In genomic region chr12:89352492-89353187, GRCh38 we compare ENCODE assay signal across 8 cellular contexts. TPM values are rescaled to one million over a fixed set of nuclear protein-coding genes. Genes with fewer than 3 reads are reported as not detected.
DNase-seq lines count a peak whose midpoint lies in the region; ATAC-seq and TF ChIP-seq lines count a peak whose summit lies in the region.

Gene DUSP6, minus strand, starts transcription at chr12:89352501. Its CDS starts 462 bp downstream, at chr12:89352039.

- H3K27me3 ChIP-seq in colonic mucosa (no peaks in the 10 kb centered on the region), kidney epithelial cell (ENCODE audit: control insufficient read depth, insufficient read depth, low read length) (no peaks in the 10 kb centered on the region)

- POLR2A ChIA-PET in activated CD4-positive, alpha-beta T cell treated with anti-CD3 and anti-CD28 coated beads, Interleukin-2, amount 10 ng/mL, durations not matched to agents 7 days and 5 days (lab: Charles Lee), result interaction anchor here (0.5 to 1.9 kb wide), 11 partner anchors 34 to 184 kb away, joined by 3 to 10 read pairs (median 3); no protein-coding TSS in a partner anchor

- H3K4me1 Mint-ChIP-seq in activated CD4-positive, alpha-beta T cell treated with anti-CD3 and anti-CD28 coated beads, Interleukin-2, amount 10 ng/mL, durations not matched to agents 7 days and 5 days, result peaks cover 58% of the 10 kb centered on the region

- H3K36me3 ChIP-seq in colonic mucosa, result no peaks in the 10 kb centered on the region
- peaks cover 3% of the 10 kb centered on the region for H3K36me3 ChIP-seq in kidney epithelial cell (ENCODE audit: control insufficient read depth, insufficient read depth, low read length)

- TF ChIP-seq CTCF in colonic mucosa (IDR thresholded peaks at IDR 0.05) (no peak), kidney epithelial cell (IDR thresholded peaks at IDR 0.05; ENCODE audit: insufficient read depth, low read length, poor library complexity, severe bottlenecking) (no peak)

- H3K9ac ChIP-seq in colonic mucosa (ENCODE audit: low read depth in 2 of 2, low read length in 2 of 2), result peak within 1 kb of the TSS; percentile 90 to 94

- peak within 1 kb of the TSS; percentile 95 for H3K27ac Mint-ChIP-seq in activated CD4-positive, alpha-beta T cell treated with anti-CD3 and anti-CD28 coated beads, Interleukin-2, amount 10 ng/mL, durations not matched to agents 7 days and 5 days

- H3K27me3 Mint-ChIP-seq in activated CD4-positive, alpha-beta T cell treated with anti-CD3 and anti-CD28 coated beads, Interleukin-2, amount 10 ng/mL, durations not matched to agents 7 days and 5 days, result no peaks in the 10 kb centered on the region

- ATAC-seq in GM18498 (IDR thresholded peaks at IDR 0.05; ENCODE audit: unreplicated experiment) (peak; percentile 40), HG03378 (IDR thresholded peaks at IDR 0.05; ENCODE audit: unreplicated experiment) (peak; percentile 33), HG02973 (IDR thresholded peaks at IDR 0.05; ENCODE audit: unreplicated experiment) (no peak)

- no peaks in the 10 kb centered on the region for H3K9me3 ChIP-seq in colonic mucosa

- intact Hi-C loops in colonic mucosa (cut with DNase I), result loop anchor here (10.0 kb wide), 1 partner anchor 172 kb away; the partner anchor contains the start of genes GALNT4 and POC1B

- H3K4me3 ChIP-seq in colonic mucosa (peak within 1 kb of the TSS; percentile 70), kidney epithelial cell (ENCODE audit: low read depth, low read length) (peak within 1 kb of the TSS; percentile 99)

- CTCF ChIA-PET in activated CD4-positive, alpha-beta T cell treated with anti-CD3 and anti-CD28 coated beads, Interleukin-2, amount 10 ng/mL, durations not matched to agents 7 days and 5 days (lab: Charles Lee), result interaction anchor here (0.8 to 2.0 kb wide), 13 partner anchors 14 to 335 kb away, joined by 3 to 11 read pairs (median 3); no protein-coding TSS in a partner anchor

- H3K36me3 Mint-ChIP-seq in activated CD4-positive, alpha-beta T cell treated with anti-CD3 and anti-CD28 coated beads, Interleukin-2, amount 10 ng/mL, durations not matched to agents 7 days and 5 days (ENCODE audit: low read depth), result peaks cover 32% of the 10 kb centered on the region

- no peaks in the 10 kb centered on the region for H3K9me3 Mint-ChIP-seq in activated CD4-positive, alpha-beta T cell treated with anti-CD3 and anti-CD28 coated beads, Interleukin-2, amount 10 ng/mL, durations not matched to agents 7 days and 5 days

- H3K4me3 Mint-ChIP-seq in activated CD4-positive, alpha-beta T cell treated with anti-CD3 and anti-CD28 coated beads, Interleukin-2, amount 10 ng/mL, durations not matched to agents 7 days and 5 days, result peak within 1 kb of the TSS; percentile 98

- peaks cover 12% of the 10 kb centered on the region for H3K4me1 ChIP-seq in colonic mucosa

- H3K27ac ChIP-seq in colonic mucosa, result peak within 1 kb of the TSS; percentile 99

- DNase-seq in NCI-H526 (lab: John Stamatoyannopoulos, UW) (peak; percentile 95 to 97), colonic mucosa (peak; percentile 98), kidney epithelial cell (ENCODE audit: low read depth) (peak; percentile 98)
- DNase-seq in activated CD4-positive, alpha-beta T cell treated with anti-CD3 and anti-CD28 coated beads, Interleukin-2, amount 10 ng/mL, durations not matched to agents 7 days and 5 days, result peak; percentile 96
- DNase-seq in stimulated activated CD4-positive, alpha-beta T cell treated with anti-CD3 and anti-CD28 coated beads, Interleukin-12 subunit alpha, Interleukin-12 subunit beta, amount 100 ng/mL, for 48 hours (ENCODE audit: low read depth in 2 of 3, low spot score in 1 of 3), result peak; percentile 80 to 90 (median 86)

RNA-seq across cellular contexts. Expression of gene DUSP6, which starts in this region (rescaled TPM):
- 10 to 100 TPM; 48.2 to 48.5 TPM for total RNA-seq in activated CD4-positive, alpha-beta T cell treated with anti-CD3 and anti-CD28 coated beads, Interleukin-2, amount 10 ng/mL, durations not matched to agents 7 days and 5 days
- total RNA-seq in colonic mucosa, result 10 to 100 TPM; 53.8 to 97.6 TPM
- 43.1 and 64.5 TPM in 2 replicates for total RNA-seq in kidney epithelial cell
